Comparison of ENCODE assay signal across 8 cellular contexts in genomic region chr9:6667633-6668280, GRCh38. TPM values are rescaled to one million over a fixed set of nuclear protein-coding genes. Genes with fewer than 3 reads are reported as not detected.
A peak's percentile ranks its signal among the peaks of the same experiment; 100 is the strongest.
DNase-seq lines count a peak whose midpoint lies in the region; ATAC-seq and TF ChIP-seq lines count a peak whose summit lies in the region.

No MANE protein-coding gene starts in this region.

- no peak for ATAC-seq in GM19023 (IDR thresholded peaks at IDR 0.05; ENCODE audit: unreplicated experiment)
- ATAC-seq in T-helper 17 cell, result no peak

- H3K27ac Mint-ChIP-seq in T-helper 17 cell, result no peak overlapping the region

- peaks cover 5% of the 10 kb centered on the region for H3K27me3 Mint-ChIP-seq in T-helper 17 cell

- DNase-seq in AG09319 (ENCODE audit: extremely low read depth, low read depth) (no peak), GM19238 (ENCODE audit: insufficient read length, low spot score) (peak; percentile 37), OCI-M1 (lab: John Stamatoyannopoulos, UW) (peak; percentile 100), fibroblast of gingiva (ENCODE audit: low read depth) (peak; percentile 11), retinal pigment epithelial cell (ENCODE audit: low read depth) (no peak), activated gamma-delta T cell treated with Interleukin-2 at 50 U/mL for 16 hours (no peak), T-helper 17 cell (no peak)

- TF ChIP-seq CTCF in AG09319 (IDR thresholded peaks at IDR 0.05; ENCODE audit: low read depth, low read length), result peak; percentile 54
- peak; percentile 61 for TF ChIP-seq CTCF in retinal pigment epithelial cell (conservative IDR thresholded peaks at IDR 0.05; ENCODE audit: low read depth, low read length)

- no peaks in the 10 kb centered on the region for H3K4me1 Mint-ChIP-seq in T-helper 17 cell

- H3K4me3 Mint-ChIP-seq in T-helper 17 cell, result no peak overlapping the region

- no peak overlapping the region for H3K4me3 ChIP-seq in retinal pigment epithelial cell (ENCODE audit: low read length)

- no peaks in the 10 kb centered on the region for H3K36me3 Mint-ChIP-seq in T-helper 17 cell (ENCODE audit: low read depth)

- H3K9me3 ChIP-seq in T-helper 17 cell (ENCODE audit: control insufficient read depth, low read length, poor library complexity, severe bottlenecking), result no peaks in the 10 kb centered on the region

RNA-seq across cellular contexts. Expression of gene GLDC, which starts 22.2 kb away (rescaled TPM):
- total RNA-seq in T-helper 17 cell, result 1 to 10 TPM in 1 of 2 donors, not detected in 1; 1.1 TPM

Comparison
In these comparisons a context has a peak if more than half of its experiments do, and no peak if none do; other contexts are left out.
1. DNase-seq: peak in GM19238 (single experiment), OCI-M1 (single experiment) and fibroblast of gingiva (single experiment); none in AG09319 (single experiment), retinal pigment epithelial cell (single experiment), activated gamma-delta T cell treated with Interleukin-2 at 50 U/mL for 16 hours (single experiment) and T-helper 17 cell (0 of 3).